In genomic region chr12:15982071-15982470, GRCh38 we compare ENCODE assay signal across 23 cellular contexts.
DNase-seq lines count a peak whose midpoint lies in the region; ATAC-seq, FAIRE-seq and TF ChIP-seq lines count a peak whose summit lies in the region.
"Had no signal": no experiment of that assay in that cellular context is flagged by ENCODE, and none has a peak within 500 bp of the region (broad histone marks: within the 10 kb centered on the region; RNA-seq: fewer than 3 reads in every experiment).

No MANE protein-coding gene starts in this region.

- H3K27me3 ChIP-seq in A673 (replicated peaks; ENCODE audit: insufficient read depth, low read depth, low read length, poor library complexity) (no peaks in the 10 kb centered on the region), GM23338 (ENCODE audit: insufficient read depth) (no peaks in the 10 kb centered on the region), astrocyte (ENCODE audit: insufficient read depth, low read length) (no peaks in the 10 kb centered on the region), trophoblast cell (ENCODE audit: insufficient read depth, low read length) (no peaks in the 10 kb centered on the region)
- H3K27me3 ChIP-seq: dorsolateral prefrontal cortex, heart right ventricle, testis had no signal

- H3K27ac ChIP-seq in A673 (ENCODE audit: low read depth, low read length, poor library complexity, severe bottlenecking) (no peak overlapping the region), GM23338 (ENCODE audit: low read depth) (no peak overlapping the region), astrocyte (ENCODE audit: low read depth, low read length) (no peak overlapping the region), trophoblast cell (ENCODE audit: low read depth, low read length) (no peak overlapping the region)
- H3K27ac ChIP-seq: heart right ventricle, parathyroid adenoma, testis had no signal

- H3K27ac Mint-ChIP-seq in GM23338 (peak overlapping the region; percentile 66), astrocyte (ENCODE audit: unreplicated experiment) (no peak overlapping the region), glutamatergic neuron (ENCODE audit: unreplicated experiment) (peak overlapping the region; percentile 7)
- no peak overlapping the region for H3K27ac Mint-ChIP-seq in activated CD8-positive, alpha-beta memory T cell treated with anti-CD3 and anti-CD28 coated beads, Interleukin-2, amount 10 ng/mL, durations not matched to agents 7 days and 5 days
- H3K27ac Mint-ChIP-seq: activated CD8-positive, alpha-beta T cell treated with anti-CD3 and anti-CD28 coated beads for 36 hours; stimulated activated naive B cell treated with anti-CD40 and anti-IgM and Interleukin-4, amounts not matched to agents 10 μg/mL and 1 μg/mL and 100 μg/mL, for 72 hours had no signal

- H3K36me3 ChIP-seq in A673 (ENCODE audit: insufficient read depth, low read length, poor library complexity, severe bottlenecking), result no peaks in the 10 kb centered on the region
- H3K36me3 ChIP-seq in GM23338 (ENCODE audit: insufficient read depth), result no peaks in the 10 kb centered on the region
- H3K36me3 ChIP-seq in astrocyte (ENCODE audit: insufficient read depth, low read length), result no peaks in the 10 kb centered on the region
- H3K36me3 ChIP-seq in trophoblast cell (ENCODE audit: control insufficient read depth in 1 of 2, insufficient read depth in 2 of 2, low read length in 2 of 2), result peaks cover 8 to 11% of the 10 kb centered on the region in 2 experiments

- no peak for FAIRE-seq in astrocyte (lab: Jason Lieb, UNC)

- no peak overlapping the region for H3K18ac ChIP-seq in trophoblast cell (ENCODE audit: low read length)

- intact Hi-C loops in A673 (cut with micrococcal nuclease; ENCODE audit: unreplicated experiment), result loop anchor here (2.0 to 10.0 kb wide), 2 partner anchors 95 to 373 kb away; no protein-coding TSS in a partner anchor

- TF ChIP-seq CTCF in A673 (conservative IDR thresholded peaks at IDR 0.05; ENCODE audit: low read depth, low read length) (no peak), GM23338 (conservative IDR thresholded peaks at IDR 0.05; ENCODE audit: low read depth in 2 of 2) (no peak), astrocyte (IDR thresholded peaks at IDR 0.05; ENCODE audit: insufficient read depth, low read depth, low read length) (no peak), glutamatergic neuron (IDR thresholded peaks at IDR 0.05; ENCODE audit: partially characterized antibody, unreplicated experiment) (no peak)

- H3K4me3 ChIP-seq in A673 (ENCODE audit: low read depth, low read length, poor library complexity, severe bottlenecking), result no peak overlapping the region
- H3K4me3 ChIP-seq in GM23338, result no peak overlapping the region
- H3K4me3 ChIP-seq in astrocyte (ENCODE audit: insufficient read depth, low read depth, low read length), result no peak overlapping the region
- no peak overlapping the region for H3K4me3 ChIP-seq in trophoblast cell (ENCODE audit: low read depth, low read length)
- H3K4me3 ChIP-seq: dorsolateral prefrontal cortex, heart right ventricle, testis had no signal

- no peak overlapping the region for H3K14ac ChIP-seq in trophoblast cell (ENCODE audit: low read length)

- no peak overlapping the region for H2BK120ac ChIP-seq in trophoblast cell (ENCODE audit: insufficient read depth, low read length, poor library complexity)

- no peak overlapping the region for H3K23ac ChIP-seq in trophoblast cell (ENCODE audit: low read length)

- DNase-seq in A673 (ENCODE audit: low spot score) (peak; percentile 9), GM23338 (ENCODE audit: low spot score) (no peak), astrocyte (ENCODE audit: low read depth) (peak; percentile 10), glutamatergic neuron (no peak), KBM-7 (no peak), trophoblast cell (no peak), activated gamma-delta T cell treated with Interleukin-2 at 50 U/mL for 16 hours (no peak)
- no peak for DNase-seq in activated CD8-positive, alpha-beta memory T cell treated with anti-CD3 and anti-CD28 coated beads, Interleukin-2, amount 10 ng/mL, durations not matched to agents 7 days and 5 days
- DNase-seq: activated CD4-positive, alpha-beta T cell treated with anti-CD3 and anti-CD28 coated beads for 1 hour; activated CD8-positive, alpha-beta T cell treated with anti-CD3 and anti-CD28 coated beads for 36 hours; activated gamma-delta T cell; dorsolateral prefrontal cortex; heart right ventricle; NCI-H1436 treated with DMSO at 0.1 percent for 48 hours; NCI-H2107; NCI-H446 treated with DMSO at 0.1 percent for 48 hours; right cardiac atrium; stimulated activated CD4-positive, alpha-beta T cell treated with anti-CD3 and anti-CD28 coated beads, Interleukin-15, amount 100 ng/mL, for 24 hours; stimulated activated naive B cell treated with anti-CD40 and anti-IgM and Interleukin-4, amounts not matched to agents 10 μg/mL and 1 μg/mL and 100 μg/mL, for 72 hours; T-helper 2 cell; testis had no signal

- H3K4me1 Mint-ChIP-seq in GM23338 (peaks cover 20% of the 10 kb centered on the region), astrocyte (ENCODE audit: low read depth, unreplicated experiment) (peaks cover 28% of the 10 kb centered on the region), glutamatergic neuron (ENCODE audit: low read depth, unreplicated experiment) (peaks cover 13% of the 10 kb centered on the region)
- peaks cover 9% of the 10 kb centered on the region for H3K4me1 Mint-ChIP-seq in activated CD8-positive, alpha-beta memory T cell treated with anti-CD3 and anti-CD28 coated beads, Interleukin-2, amount 10 ng/mL, durations not matched to agents 7 days and 5 days

- H2BK12ac ChIP-seq in trophoblast cell (ENCODE audit: low read length), result no peak overlapping the region

- H3K9me3 Mint-ChIP-seq in GM23338, result no peaks in the 10 kb centered on the region
- H3K9me3 Mint-ChIP-seq in astrocyte (ENCODE audit: unreplicated experiment), result no peaks in the 10 kb centered on the region
- no peaks in the 10 kb centered on the region for H3K9me3 Mint-ChIP-seq in glutamatergic neuron (ENCODE audit: unreplicated experiment)
- H3K9me3 Mint-ChIP-seq in activated CD8-positive, alpha-beta memory T cell treated with anti-CD3 and anti-CD28 coated beads, Interleukin-2, amount 10 ng/mL, durations not matched to agents 7 days and 5 days (ENCODE audit: low read depth), result no peaks in the 10 kb centered on the region
- H3K9me3 Mint-ChIP-seq: activated CD8-positive, alpha-beta T cell treated with anti-CD3 and anti-CD28 coated beads for 36 hours had no signal

- no peak overlapping the region for H3K4ac ChIP-seq in trophoblast cell (ENCODE audit: low read depth, low read length)

- H4K8ac ChIP-seq in trophoblast cell (ENCODE audit: low read depth, low read length), result no peak overlapping the region

- in situ Hi-C loops in KBM-7 (cut with MboI; ENCODE audit: low pct_unique_long_range_greater_than_20kb, low sequenced_read_pairs), result no loop called here

- no peak overlapping the region for H4K91ac ChIP-seq in trophoblast cell (ENCODE audit: low read depth, low read length)

- H3K4me1 ChIP-seq in A673 (ENCODE audit: insufficient read depth, low read length, poor library complexity, severe bottlenecking) (peaks cover 12% of the 10 kb centered on the region), GM23338 (ENCODE audit: insufficient read depth) (peaks cover 22% of the 10 kb centered on the region; the same call in 1 of the 2 replicates), astrocyte (ENCODE audit: insufficient read depth, low read length) (peaks cover 29% of the 10 kb centered on the region), trophoblast cell (ENCODE audit: control insufficient read depth in 1 of 2, insufficient read depth in 2 of 2, low read length in 2 of 2) (no peaks in the 10 kb centered on the region)
- H3K4me1 ChIP-seq: testis had no signal

- no CpG with 5 or more reads among the region's 5 CpGs for WGBS in trophoblast cell (ENCODE audit: extremely low coverage, insufficient coverage, insufficient read length)

- no peak overlapping the region for H2AK5ac ChIP-seq in trophoblast cell (ENCODE audit: low read length)

- no peak for ATAC-seq in GM23338
- no peak for ATAC-seq in activated CD8-positive, alpha-beta memory T cell treated with anti-CD3 and anti-CD28 coated beads, Interleukin-2, amount 10 ng/mL, durations not matched to agents 7 days and 5 days
- ATAC-seq: activated CD8-positive, alpha-beta T cell treated with anti-CD3 and anti-CD28 coated beads for 36 hours; heart right ventricle; stimulated activated naive B cell treated with anti-CD40 and anti-IgM and Interleukin-4, amounts not matched to agents 10 μg/mL and 1 μg/mL and 100 μg/mL, for 72 hours had no signal

- H3K27me3 Mint-ChIP-seq in GM23338 (ENCODE audit: insufficient read depth, low read depth, poor library complexity) (peaks cover 2% of the 10 kb centered on the region), astrocyte (ENCODE audit: low read depth, unreplicated experiment) (no peaks in the 10 kb centered on the region), glutamatergic neuron (ENCODE audit: unreplicated experiment) (no peaks in the 10 kb centered on the region)
- H3K27me3 Mint-ChIP-seq in activated CD8-positive, alpha-beta memory T cell treated with anti-CD3 and anti-CD28 coated beads, Interleukin-2, amount 10 ng/mL, durations not matched to agents 7 days and 5 days, result no peaks in the 10 kb centered on the region
- H3K27me3 Mint-ChIP-seq: activated CD8-positive, alpha-beta T cell treated with anti-CD3 and anti-CD28 coated beads for 36 hours; stimulated activated naive B cell treated with anti-CD40 and anti-IgM and Interleukin-4, amounts not matched to agents 10 μg/mL and 1 μg/mL and 100 μg/mL, for 72 hours had no signal

- CTCF ChIA-PET in A673 (lab: Charles Lee), result no interaction called here
- CTCF ChIA-PET in activated CD8-positive, alpha-beta memory T cell treated with anti-CD3 and anti-CD28 coated beads, Interleukin-2, amount 10 ng/mL, durations not matched to agents 7 days and 5 days (lab: Charles Lee), result no interaction called here

- H3K4me2 ChIP-seq in GM23338 (peak overlapping the region; percentile 2; the same call in 1 of the 2 replicates), astrocyte (ENCODE audit: low read length) (no peak overlapping the region), trophoblast cell (ENCODE audit: low read length) (no peak overlapping the region)
- H3K4me2 ChIP-seq: SK-N-SH had no signal

- H3K4me3 Mint-ChIP-seq in GM23338 (no peak overlapping the region), astrocyte (ENCODE audit: unreplicated experiment) (no peak overlapping the region), glutamatergic neuron (ENCODE audit: unreplicated experiment) (no peak overlapping the region)
- H3K4me3 Mint-ChIP-seq in activated CD8-positive, alpha-beta memory T cell treated with anti-CD3 and anti-CD28 coated beads, Interleukin-2, amount 10 ng/mL, durations not matched to agents 7 days and 5 days, result no peak overlapping the region
- H3K4me3 Mint-ChIP-seq: activated CD8-positive, alpha-beta T cell treated with anti-CD3 and anti-CD28 coated beads for 36 hours; stimulated activated naive B cell treated with anti-CD40 and anti-IgM and Interleukin-4, amounts not matched to agents 10 μg/mL and 1 μg/mL and 100 μg/mL, for 72 hours had no signal

- H3K9me3 ChIP-seq in A673 (ENCODE audit: low read depth, low read length, poor library complexity, severe bottlenecking) (no peaks in the 10 kb centered on the region), astrocyte (ENCODE audit: insufficient read depth, low read depth, low read length) (no peaks in the 10 kb centered on the region), trophoblast cell (ENCODE audit: insufficient read depth, low read depth, low read length) (no peaks in the 10 kb centered on the region)
- H3K9me3 ChIP-seq: SK-N-SH, testis had no signal

- no peak overlapping the region for H4K12ac ChIP-seq in trophoblast cell (ENCODE audit: low read depth, low read length)

- POLR2A ChIA-PET in A673 (lab: Charles Lee; ENCODE audit: low non-redundant PET), result no interaction called here

- H4K20me1 ChIP-seq in GM23338 (replicated peaks; ENCODE audit: insufficient read depth), result no peaks in the 10 kb centered on the region
- no peaks in the 10 kb centered on the region for H4K20me1 ChIP-seq in astrocyte (ENCODE audit: insufficient read depth, low read length)

- H3K36me3 Mint-ChIP-seq in GM23338 (ENCODE audit: low read depth) (peaks cover 9% of the 10 kb centered on the region; the same call in 2 of the 3 replicates), astrocyte (ENCODE audit: low read depth, unreplicated experiment) (peaks cover 11% of the 10 kb centered on the region), glutamatergic neuron (ENCODE audit: unreplicated experiment) (no peaks in the 10 kb centered on the region)
- peaks cover 21% of the 10 kb centered on the region for H3K36me3 Mint-ChIP-seq in activated CD8-positive, alpha-beta memory T cell treated with anti-CD3 and anti-CD28 coated beads, Interleukin-2, amount 10 ng/mL, durations not matched to agents 7 days and 5 days

- no TSS peak for BruUV-seq in A673 (replicated peaks; lab: Mats Ljungman, UMichigan)

- H2AFZ ChIP-seq in GM23338, result no peak overlapping the region
- no peak overlapping the region for H2AFZ ChIP-seq in astrocyte (ENCODE audit: low read depth, low read length)
- no peak overlapping the region for H2AFZ ChIP-seq in trophoblast cell (ENCODE audit: insufficient read depth, low read length, poor library complexity)
- H2AFZ ChIP-seq: parathyroid adenoma had no signal

- no peaks in the 10 kb centered on the region for H3F3A ChIP-seq in GM23338 (replicated peaks; ENCODE audit: low read depth)

- no peak overlapping the region for H2BK5ac ChIP-seq in trophoblast cell (ENCODE audit: low read depth, low read length, poor library complexity)

- H3K9ac ChIP-seq in astrocyte (ENCODE audit: low read length) (no peak overlapping the region), trophoblast cell (ENCODE audit: low read length) (no peak overlapping the region)
- H3K9ac ChIP-seq: parathyroid adenoma, SK-N-SH had no signal

- H3K9me2 ChIP-seq in GM23338 (ENCODE audit: insufficient read depth), result no peaks in the 10 kb centered on the region
- H3K9me2 ChIP-seq: SK-N-SH had no signal

- H3K79me2 ChIP-seq in GM23338 (replicated peaks; ENCODE audit: insufficient read depth), result no peaks in the 10 kb centered on the region
- H3K79me2 ChIP-seq in astrocyte (ENCODE audit: insufficient read depth, low read length), result no peaks in the 10 kb centered on the region
- H3K79me2 ChIP-seq in trophoblast cell (ENCODE audit: control insufficient read depth, insufficient read depth, low read length, poor library complexity), result no peaks in the 10 kb centered on the region
- H3K79me2 ChIP-seq: parathyroid adenoma had no signal

- no peaks in the 10 kb centered on the region for H3K79me1 ChIP-seq in trophoblast cell (ENCODE audit: low read length)

Comparison
In these comparisons a context has a peak if more than half of its experiments do, and no peak if none do; other contexts are left out.
1. DNase-seq: peak in A673 (single experiment) and astrocyte (single experiment); none in GM23338 (single experiment), glutamatergic neuron (single experiment), KBM-7 (single experiment), activated CD8-positive, alpha-beta memory T cell treated with anti-CD3 and anti-CD28 coated beads, Interleukin-2, amount 10 ng/mL, durations not matched to agents 7 days and 5 days (single experiment), trophoblast cell (0 of 2) and activated gamma-delta T cell treated with Interleukin-2 at 50 U/mL for 16 hours (single experiment).
2. H3K27ac Mint-ChIP-seq: peak in GM23338 (single experiment) and glutamatergic neuron (single experiment); none in astrocyte (single experiment) and activated CD8-positive, alpha-beta memory T cell treated with anti-CD3 and anti-CD28 coated beads, Interleukin-2, amount 10 ng/mL, durations not matched to agents 7 days and 5 days (single experiment).